ENCODE assay signal across 8 cellular contexts in genomic region chr19:55088543-55089265, GRCh38. TPM values are rescaled to one million over a fixed set of nuclear protein-coding genes. Genes with fewer than 3 reads are reported as not detected.
DNase-seq lines count a peak whose midpoint lies in the region; ATAC-seq and TF ChIP-seq lines count a peak whose summit lies in the region.

No MANE protein-coding gene starts in this region.

- H3K27ac ChIP-seq in coronary artery (no peak overlapping the region), lung (ENCODE audit: low read depth in 1 of 2, low read length in 1 of 2) (no peak overlapping the region)

- CTCF ChIA-PET in activated CD4-positive, alpha-beta T cell treated with anti-CD3 and anti-CD28 coated beads, Interleukin-2, amount 10 ng/mL, durations not matched to agents 7 days and 5 days (lab: Charles Lee) = interaction anchor here (0.7 to 1.6 kb wide), 8 partner anchors 8 to 63 kb away, joined by 3 to 4 read pairs (median 3); no protein-coding TSS in a partner anchor

- POLR2A ChIA-PET in activated CD4-positive, alpha-beta T cell treated with anti-CD3 and anti-CD28 coated beads, Interleukin-2, amount 10 ng/mL, durations not matched to agents 7 days and 5 days (lab: Charles Lee) = no interaction called here

- peaks cover 0 to 9% of the 10 kb centered on the region in 2 donors for H3K4me1 ChIP-seq in lung (ENCODE audit: control insufficient read depth in 2 of 2, insufficient read depth in 2 of 2, low read length in 2 of 2)

- H3K36me3 ChIP-seq in lung (ENCODE audit: control insufficient read depth in 2 of 2, insufficient read depth in 2 of 2, low read length in 2 of 2) = peaks cover 8 to 27% of the 10 kb centered on the region in 2 donors

- H3K4me3 Mint-ChIP-seq in activated CD4-positive, alpha-beta T cell treated with anti-CD3 and anti-CD28 coated beads, Interleukin-2, amount 10 ng/mL, durations not matched to agents 7 days and 5 days = no peak overlapping the region

- H3K27ac Mint-ChIP-seq in activated CD4-positive, alpha-beta T cell treated with anti-CD3 and anti-CD28 coated beads, Interleukin-2, amount 10 ng/mL, durations not matched to agents 7 days and 5 days = peak overlapping the region; percentile 71

- no peak for ATAC-seq in lung (ENCODE audit: insufficient read depth, low FRiP score)
- no peak for ATAC-seq in GM21423 (IDR thresholded peaks at IDR 0.05; ENCODE audit: unreplicated experiment)

- H3K9me3 Mint-ChIP-seq in activated CD4-positive, alpha-beta T cell treated with anti-CD3 and anti-CD28 coated beads, Interleukin-2, amount 10 ng/mL, durations not matched to agents 7 days and 5 days = no peaks in the 10 kb centered on the region

- H3K36me3 Mint-ChIP-seq in activated CD4-positive, alpha-beta T cell treated with anti-CD3 and anti-CD28 coated beads, Interleukin-2, amount 10 ng/mL, durations not matched to agents 7 days and 5 days (ENCODE audit: low read depth) = peaks cover 17% of the 10 kb centered on the region

- H3K27me3 ChIP-seq in lung (ENCODE audit: control insufficient read depth, insufficient read depth) = no peaks in the 10 kb centered on the region

- DNase-seq in NCI-H446 (lab: John Stamatoyannopoulos, UW) (peak; percentile 39 to 68), NCI-H446 treated with DMSO at 0.1 percent for 48 hours (lab: John Stamatoyannopoulos, UW) (no peak), NCI-H1930 (lab: John Stamatoyannopoulos, UW) (peak; percentile 71 to 86), coronary artery (ENCODE audit: low spot score) (no peak), lung (ENCODE audit: low spot score) (peak; percentile 80)
- DNase-seq in activated CD4-positive, alpha-beta T cell treated with anti-CD3 and anti-CD28 coated beads, Interleukin-2, amount 10 ng/mL, durations not matched to agents 7 days and 5 days = peak; percentile 77
- DNase-seq in stimulated activated CD8-positive, alpha-beta memory T cell treated with anti-CD3 and anti-CD28 coated beads, Interleukin-12 subunit alpha, Interleukin-12 subunit beta, amount 100 ng/mL, for 1 hour (ENCODE audit: low read depth) = peak; percentile 60

- H3K27me3 Mint-ChIP-seq in activated CD4-positive, alpha-beta T cell treated with anti-CD3 and anti-CD28 coated beads, Interleukin-2, amount 10 ng/mL, durations not matched to agents 7 days and 5 days = peaks cover 34% of the 10 kb centered on the region

- no peak overlapping the region for H3K4me3 ChIP-seq in coronary artery
- H3K4me3 ChIP-seq in lung = no peak overlapping the region

- 44 to 45% methylated on average over 16 of the region's 16 CpGs for whole genome bisulfite sequencing in lung, 2 donors

- no peaks in the 10 kb centered on the region for H3K9me3 ChIP-seq in lung (ENCODE audit: control insufficient read depth in 2 of 2, insufficient read depth in 1 of 2, low read length in 1 of 2)

- peaks cover 24% of the 10 kb centered on the region for H3K4me1 Mint-ChIP-seq in activated CD4-positive, alpha-beta T cell treated with anti-CD3 and anti-CD28 coated beads, Interleukin-2, amount 10 ng/mL, durations not matched to agents 7 days and 5 days

- TF ChIP-seq CTCF in coronary artery (IDR thresholded peaks at IDR 0.05) (peak; percentile 87), lung (IDR thresholded peaks at IDR 0.05; ENCODE audit: control extremely low read depth, extremely low read depth) (no peak)

RNA-seq across cellular contexts. Expression of gene EPS8L1, which starts 13.0 kb away (rescaled TPM):
- total RNA-seq in activated CD4-positive, alpha-beta T cell treated with anti-CD3 and anti-CD28 coated beads, Interleukin-2, amount 10 ng/mL, durations not matched to agents 7 days and 5 days = 1 to 10 TPM; 3.2 to 5.5 TPM
- 10 to 100 TPM; 19.5 to 49.0 TPM for total RNA-seq in lung
- polyA plus RNA-seq in lung = 10 to 100 TPM; 24.6 to 61.8 TPM

RNA-seq across cellular contexts. Expression of gene RDH13, which starts 25.8 kb away (rescaled TPM):
- 10 to 100 TPM; 15.0 to 15.6 TPM for total RNA-seq in activated CD4-positive, alpha-beta T cell treated with anti-CD3 and anti-CD28 coated beads, Interleukin-2, amount 10 ng/mL, durations not matched to agents 7 days and 5 days
- total RNA-seq in lung = 10 to 100 TPM; 17.5 to 30.5 TPM
- 10 to 100 TPM in 1 of 2 donors, 1 to 10 TPM in 1; 9.2 to 19.7 TPM for polyA plus RNA-seq in lung

RNA-seq across cellular contexts. Expression of gene PPP1R12C, which starts 28.7 kb away (rescaled TPM):
- total RNA-seq in activated CD4-positive, alpha-beta T cell treated with anti-CD3 and anti-CD28 coated beads, Interleukin-2, amount 10 ng/mL, durations not matched to agents 7 days and 5 days = 100 to 1,000 TPM; 135 to 152 TPM
- 100 to 1,000 TPM in 1 of 2 donors, 10 to 100 TPM in 1; 47.4 to 163 TPM for total RNA-seq in lung
- polyA plus RNA-seq in lung = 100 to 1,000 TPM; 108 to 114 TPM

RNA-seq across cellular contexts. Expression of gene GP6, which starts 50.6 kb away (rescaled TPM):
- total RNA-seq in activated CD4-positive, alpha-beta T cell treated with anti-CD3 and anti-CD28 coated beads, Interleukin-2, amount 10 ng/mL, durations not matched to agents 7 days and 5 days = under 1 TPM; 0.19 to 0.52 TPM
- total RNA-seq in lung = under 1 TPM; 0.28 to 0.52 TPM
- 1 to 10 TPM in 1 of 2 donors, under 1 TPM in 1; 0.28 to 1.5 TPM for polyA plus RNA-seq in lung

Comparison
In these comparisons a context has a peak if more than half of its experiments do, and no peak if none do; other contexts are left out.
1. DNase-seq: peak in NCI-H446 (2 of 2), NCI-H1930 (2 of 2), activated CD4-positive, alpha-beta T cell treated with anti-CD3 and anti-CD28 coated beads, Interleukin-2, amount 10 ng/mL, durations not matched to agents 7 days and 5 days (single experiment), lung (single experiment) and stimulated activated CD8-positive, alpha-beta memory T cell treated with anti-CD3 and anti-CD28 coated beads, Interleukin-12 subunit alpha, Interleukin-12 subunit beta, amount 100 ng/mL, for 1 hour (single experiment); none in NCI-H446 treated with DMSO at 0.1 percent for 48 hours (single experiment) and coronary artery (single experiment).